ENCODE assay signal across 1 cellular context in genomic region chr16:89330177-89330856, GRCh38.
TF ChIP-seq lines count a peak whose summit lies in the region.

No MANE protein-coding gene starts in this region.

TF ChIP-seq in K562, 482 proteins besides CTCF, POLR2A, EP300 and RAD21 (continued from another document and continues in another):
- TF ChIP-seq ZNF512 (tag; IDR thresholded peaks at IDR 0.05) (no peak), TEAD4 (IDR thresholded peaks at IDR 0.05; ENCODE audit: low read length) (no peak), TEAD4 (CRISPR knock-in tag; IDR thresholded peaks at IDR 0.05; ENCODE audit: borderline replicate concordance) (no peak), ARID2 (IDR thresholded peaks at IDR 0.05) (no peak), FOXJ2 (tag; IDR thresholded peaks at IDR 0.05) (no peak), ZNF12 (CRISPR knock-in tag; IDR thresholded peaks at IDR 0.05) (no peak), ZNF609 (CRISPR knock-in tag; IDR thresholded peaks at IDR 0.05; ENCODE audit: borderline replicate concordance) (no peak), CTBP1 (IDR thresholded peaks at IDR 0.05; ENCODE audit: borderline replicate concordance) (no peak), HNRNPK (IDR thresholded peaks at IDR 0.05; ENCODE audit: low read depth, low read length, poor library complexity, severe bottlenecking) (no peak), CCAR2 (IDR thresholded peaks at IDR 0.05; ENCODE audit: low read depth, low read length) (no peak), UBTF (IDR thresholded peaks at IDR 0.05; ENCODE audit: borderline replicate concordance in 1 of 2, low read depth in 2 of 2, low read length in 2 of 2) (no peak), HNRNPL (IDR thresholded peaks at IDR 0.05; ENCODE audit: low read depth, low read length) (no peak), FOXJ3 (CRISPR knock-in tag; IDR thresholded peaks at IDR 0.05) (no peak), SMAD2 (IDR thresholded peaks at IDR 0.05; ENCODE audit: low read depth, low read length) (no peak), PCBP1 (IDR thresholded peaks at IDR 0.05; ENCODE audit: low read depth, low read length, poor library complexity, severe bottlenecking) (no peak), IRF9 (tag; IDR thresholded peaks at IDR 0.05) (no peak), CREBBP (IDR thresholded peaks at IDR 0.05; ENCODE audit: low read depth, low read length) (no peak), ZBTB2 (IDR thresholded peaks at IDR 0.05) (no peak), PURB (CRISPR knock-in tag; IDR thresholded peaks at IDR 0.05; ENCODE audit: low read depth) (no peak), SMAD4 (CRISPR knock-in tag; conservative IDR thresholded peaks at IDR 0.05) (no peak), TCF7 (IDR thresholded peaks at IDR 0.05; ENCODE audit: borderline replicate concordance) (no peak), DACH1 (IDR thresholded peaks at IDR 0.05; ENCODE audit: partially characterized antibody) (no peak), ZKSCAN3 (CRISPR knock-in tag; IDR thresholded peaks at IDR 0.05) (no peak), ZKSCAN8 (CRISPR knock-in tag; IDR thresholded peaks at IDR 0.05) (no peak), TSHZ1 (CRISPR knock-in tag; IDR thresholded peaks at IDR 0.05) (no peak), EGR1 (conservative IDR thresholded peaks at IDR 0.05) (peak; percentile 25; the same call in 1 of the 2 replicates), ZNF740 (CRISPR knock-in tag; IDR thresholded peaks at IDR 0.05) (peak; percentile 89), ZNF740 (tag; IDR thresholded peaks at IDR 0.05) (peak in 1 of 2 experiments; percentile 80; a peak in 2 of 4 replicates), SRSF9 (IDR thresholded peaks at IDR 0.05; ENCODE audit: borderline replicate concordance, low read depth, low read length) (no peak), HCFC1 (IDR thresholded peaks at IDR 0.05; ENCODE audit: low read depth, low read length) (no peak), ZFP91 (CRISPR knock-in tag; IDR thresholded peaks at IDR 0.05) (no peak), TCFL5 (CRISPR knock-in tag; conservative IDR thresholded peaks at IDR 0.05) (no peak), CC2D1A (IDR thresholded peaks at IDR 0.05) (no peak), YBX1 (IDR thresholded peaks at IDR 0.05) (no peak), BRCA1 (IDR thresholded peaks at IDR 0.05) (no peak), BRCA1 (CRISPR knock-in tag; IDR thresholded peaks at IDR 0.05) (no peak), ZNF263 (CRISPR knock-in tag; IDR thresholded peaks at IDR 0.05; ENCODE audit: borderline replicate concordance) (no peak), ZNF830 (CRISPR knock-in tag; IDR thresholded peaks at IDR 0.05) (no peak), ATF6 (CRISPR knock-in tag; IDR thresholded peaks at IDR 0.05) (no peak), PHF21A (IDR thresholded peaks at IDR 0.05; ENCODE audit: borderline replicate concordance, low read depth) (no peak), ETS2 (tag; IDR thresholded peaks at IDR 0.05; ENCODE audit: borderline replicate concordance, poor library complexity, severe bottlenecking) (no peak), HNRNPUL1 (IDR thresholded peaks at IDR 0.05; ENCODE audit: low read length) (no peak), ZFP30 (CRISPR knock-in tag; IDR thresholded peaks at IDR 0.05; ENCODE audit: borderline replicate concordance) (no peak), ATF1 (CRISPR knock-in tag; IDR thresholded peaks at IDR 0.05) (no peak), ATF1 (tag; IDR thresholded peaks at IDR 0.05) (no peak), STAT5A (IDR thresholded peaks at IDR 0.05; ENCODE audit: borderline replicate concordance, low read length) (no peak), POLR2AphosphoS5 (IDR thresholded peaks at IDR 0.05; ENCODE audit: control insufficient read depth, insufficient read depth, low read depth, low read length) (0 out of 2 replicates have a peak, but pooled peaks have one; percentile 14), ZNF311 (CRISPR knock-in tag; IDR thresholded peaks at IDR 0.05) (no peak), GTF2A2 (tag; IDR thresholded peaks at IDR 0.05) (no peak)
